11 cellular contexts compared by ENCODE assay signal in the genomic region with DNA sequence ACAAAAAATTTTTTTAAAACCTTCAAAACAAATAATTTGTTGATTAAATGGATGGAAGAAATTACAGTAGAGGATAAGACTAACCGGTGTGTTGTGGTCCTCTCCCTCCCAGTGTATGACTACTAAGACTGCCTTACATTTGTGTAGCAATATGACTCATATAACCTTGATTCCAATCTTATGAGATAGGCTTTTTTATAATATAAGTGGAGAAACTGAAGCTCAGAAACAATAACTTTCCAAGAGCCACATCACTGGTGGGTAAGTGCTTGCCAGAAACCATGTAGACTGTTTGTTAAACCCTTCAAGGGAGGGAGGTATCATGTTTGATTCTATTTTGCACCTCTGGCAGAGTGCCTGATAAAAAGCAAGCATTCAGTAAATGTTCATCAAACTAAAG. TPM values are rescaled to one million over a fixed set of nuclear protein-coding genes. Genes with fewer than 3 reads are reported as not detected.
DNase-seq lines count a peak whose midpoint lies in the region; ATAC-seq and TF ChIP-seq lines count a peak whose summit lies in the region.
"Had no signal": no experiment of that assay in that cellular context is flagged by ENCODE, and none has a peak within 500 bp of the region (broad histone marks: within the 10 kb centered on the region; RNA-seq: fewer than 3 reads in every experiment).

No MANE protein-coding gene starts in this region.

- H3K27me3 ChIP-seq in SK-N-SH (ENCODE audit: insufficient read depth), result no peaks in the 10 kb centered on the region
- H3K27me3 ChIP-seq: adrenal gland had no signal

- H3K4me3 ChIP-seq in HEK293 (ENCODE audit: low read depth, low read length), result no peak overlapping the region
- H3K4me3 ChIP-seq in SK-N-SH (ENCODE audit: low read depth in 2 of 2, low read length in 1 of 2), result no peak overlapping the region
- H3K4me3 ChIP-seq in fibroblast of pulmonary artery (replicated peaks; ENCODE audit: low read depth, low read length), result no peak overlapping the region
- H3K4me3 ChIP-seq: adrenal gland had no signal

- ATAC-seq in HG02938 (IDR thresholded peaks at IDR 0.05; ENCODE audit: unreplicated experiment), result no peak
- no peak for ATAC-seq in HG02763 (IDR thresholded peaks at IDR 0.05; ENCODE audit: unreplicated experiment)

- peak overlapping the region; percentile 12; the same call in 1 of the 2 replicates for H3K4me2 ChIP-seq in SK-N-SH

- H3K79me2 ChIP-seq in SK-N-SH (ENCODE audit: insufficient read depth), result no peaks in the 10 kb centered on the region

- H3K27ac ChIP-seq in HEK293 (ENCODE audit: extremely low read depth, low read depth, low read length) (no peak overlapping the region), SK-N-SH (ENCODE audit: low read depth in 2 of 2, low read length in 1 of 2) (peak overlapping the region; percentile 23 to 81; a peak in 3 of 4 replicates)
- H3K27ac ChIP-seq: adrenal gland had no signal

- peak overlapping the region; percentile 28; the same call in 1 of the 2 replicates for H3K9ac ChIP-seq in SK-N-SH

- no peaks in the 10 kb centered on the region for H4K20me1 ChIP-seq in SK-N-SH (ENCODE audit: insufficient read depth)

- POLR2A ChIA-PET in HEK293 (lab: Yijun Ruan, JAX) (no interaction called here), SK-N-SH (lab: Yijun Ruan, JAX) (no interaction called here)

- no peak overlapping the region for H2AFZ ChIP-seq in SK-N-SH (ENCODE audit: low read depth)

- H3K36me3 ChIP-seq in HEK293 (ENCODE audit: control insufficient read depth in 2 of 2, insufficient read depth in 1 of 2, low read length in 2 of 2) (peaks cover under 1 to 4% of the 10 kb centered on the region in 2 experiments; a peak in 2 of 3 replicates), SK-N-SH (replicated peaks in 1 of 2; ENCODE audit: control insufficient read depth in 1 of 2, insufficient read depth in 2 of 2, low read length in 1 of 2) (no peaks in the 10 kb centered on the region)
- H3K36me3 ChIP-seq: adrenal gland had no signal

- H3K4me1 ChIP-seq in HEK293 (ENCODE audit: control insufficient read depth, insufficient read depth, low read length) (no peaks in the 10 kb centered on the region), SK-N-SH (ENCODE audit: control insufficient read depth in 1 of 2, insufficient read depth in 2 of 2, low read depth in 1 of 2, low read length in 1 of 2) (peaks cover 0 to 12% of the 10 kb centered on the region in 2 experiments; a peak in 3 of 4 replicates)
- H3K4me1 ChIP-seq: adrenal gland had no signal

- TF ChIP-seq CTCF in HEK293 (tag by site-specific recombination; IDR thresholded peaks at IDR 0.05), result no peak
- no peak for TF ChIP-seq CTCF in SK-N-SH (IDR thresholded peaks at IDR 0.05)
- TF ChIP-seq CTCF in fibroblast of pulmonary artery (IDR thresholded peaks at IDR 0.05; ENCODE audit: low read length, missing control alignments), result no peak

- WGBS in SK-N-SH (ENCODE audit: low lambda C conversion rate), result 0% methylated on average over 1 of the region's 1 CpG

- DNase-seq in A172 (ENCODE audit: low spot score), result peak; percentile 84
- no peak for DNase-seq in SK-N-SH
- DNase-seq in fibroblast of pulmonary artery (ENCODE audit: low read depth), result peak; percentile 90
- no peak for DNase-seq in T1000 (lab: John Stamatoyannopoulos, UW)
- no peak for DNase-seq in DMS53 treated with DMSO at 0.1 percent for 48 hours (lab: John Stamatoyannopoulos, UW; ENCODE audit: unreplicated experiment)
- DNase-seq: activated CD4-positive, CD25-positive, alpha-beta regulatory T cell; CD4-positive, alpha-beta T cell had no signal

- H3K9me3 ChIP-seq in HEK293 (ENCODE audit: control insufficient read depth, insufficient read depth, low read depth, low read length), result no peaks in the 10 kb centered on the region
- H3K9me3 ChIP-seq in SK-N-SH, result no peaks in the 10 kb centered on the region
- H3K9me3 ChIP-seq: adrenal gland had no signal

- CTCF ChIA-PET in HEK293 (lab: Yijun Ruan, JAX) (interaction anchor here (0.6 kb wide), 1 partner anchor 416 kb away, joined by 3 read pairs; no protein-coding TSS in a partner anchor), SK-N-SH (lab: Yijun Ruan, JAX) (no interaction called here)

- no peaks in the 10 kb centered on the region for H3K9me2 ChIP-seq in SK-N-SH

- TF ChIP-seq RAD21 in SK-N-SH (IDR thresholded peaks at IDR 0.05; ENCODE audit: low read length), result no peak

- peak in 1 of 2 experiments; percentile 60; a peak in 1 of 4 replicates for TF ChIP-seq EP300 in SK-N-SH (IDR thresholded peaks at IDR 0.05; ENCODE audit: borderline replicate concordance in 1 of 2, low read depth in 1 of 2, low read length in 1 of 2)

- H3F3A ChIP-seq in SK-N-SH (replicated peaks; ENCODE audit: insufficient read depth), result peaks cover 20% of the 10 kb centered on the region

TF ChIP-seq in HEK293, 187 proteins besides CTCF, POLR2A, EP300 and RAD21 (continues in another document):
- TF ChIP-seq PRDM6 (tag by site-specific recombination; IDR thresholded peaks at IDR 0.05), result 0 out of 2 replicates have a peak, but pooled peaks have one; percentile 52
- peak; percentile 45 for TF ChIP-seq ZNF335 (tag by site-specific recombination; conservative IDR thresholded peaks at IDR 0.05)
- peak; percentile 33; the same call in 1 of the 2 replicates for TF ChIP-seq ZNF184 (tag by site-specific recombination; IDR thresholded peaks at IDR 0.05)
- no peak for TF ChIP-seq ATF2 (tag by site-specific recombination; IDR thresholded peaks at IDR 0.05; ENCODE audit: low read depth)
- TF ChIP-seq ZNF600 (tag by site-specific recombination; IDR thresholded peaks at IDR 0.05), result peak; percentile 13; the same call in 1 of the 2 replicates

TF ChIP-seq in SK-N-SH, 30 proteins besides CTCF, POLR2A, EP300 and RAD21 (continues in another document):
- TF ChIP-seq NFIC (IDR thresholded peaks at IDR 0.05; ENCODE audit: borderline replicate concordance) (peak; percentile 85), TEAD4 (IDR thresholded peaks at IDR 0.05; ENCODE audit: borderline replicate concordance, insufficient read depth) (peak; percentile 9; the same call in 1 of the 2 replicates), EZH2phosphoT487 (IDR thresholded peaks at IDR 0.05; ENCODE audit: borderline replicate concordance, low read depth) (no peak), GATA2 (CRISPR knock-in tag; IDR thresholded peaks at IDR 0.05) (no peak), MXI1 (IDR thresholded peaks at IDR 0.05; ENCODE audit: low read depth, low read length) (no peak), JUND (IDR thresholded peaks at IDR 0.05) (peak; percentile 90), FOSL2 (IDR thresholded peaks at IDR 0.05; ENCODE audit: borderline replicate concordance, low read depth) (peak; percentile 90), REST (IDR thresholded peaks at IDR 0.05; ENCODE audit: low read depth, low read length) (no peak), USF2 (IDR thresholded peaks at IDR 0.05; ENCODE audit: borderline replicate concordance, low read depth, low read length) (no peak), TCF12 (IDR thresholded peaks at IDR 0.05) (peak; percentile 70), MEF2A (IDR thresholded peaks at IDR 0.05; ENCODE audit: borderline replicate concordance, low read depth) (no peak), POLR2AphosphoS5 (IDR thresholded peaks at IDR 0.05; ENCODE audit: low read depth, low read length) (no peak), RXRA (IDR thresholded peaks at IDR 0.05; ENCODE audit: borderline replicate concordance, low read depth) (peak; percentile 36; the same call in 1 of the 2 replicates), MAX (IDR thresholded peaks at IDR 0.05; ENCODE audit: low read depth) (peak; percentile 33; the same call in 1 of the 2 replicates), SMC3 (IDR thresholded peaks at IDR 0.05; ENCODE audit: low read depth, low read length) (no peak)

RNA-seq across cellular contexts. Expression of gene NLN, which starts 47.5 kb away (rescaled TPM):
- 48.9 and 54.7 TPM in 2 replicates for total RNA-seq in A172 (2014; rRNA removed; shearing (Covaris generic))
- 17.1 and 20.0 TPM in 2 replicates for polyA plus RNA-seq in SK-N-SH (2012; rRNA removed)
- 21.2 and 24.0 TPM in 2 replicates for polyA plus RNA-seq in SK-N-SH (2012; cell fraction: cytosol; rRNA removed)
- 6.1 and 11.5 TPM in 2 replicates for polyA plus RNA-seq in SK-N-SH (2012; cell fraction: nucleus; rRNA removed)

RNA-seq across cellular contexts. Expression of gene SGTB, which starts 47.6 kb away (rescaled TPM):
- total RNA-seq in A172 (2014; rRNA removed; shearing (Covaris generic)), result 17.7 and 20.2 TPM in 2 replicates
- 3.5 and 4.9 TPM in 2 replicates for polyA plus RNA-seq in SK-N-SH (2012; rRNA removed)
- 6.1 and 7.6 TPM in 2 replicates for polyA plus RNA-seq in SK-N-SH (2012; cell fraction: cytosol; rRNA removed)
- polyA plus RNA-seq in SK-N-SH (2012; cell fraction: nucleus; rRNA removed), result 2.4 and 3.8 TPM in 2 replicates

Comparison
In these comparisons a context has a peak if more than half of its experiments do, and no peak if none do; other contexts are left out.
1. DNase-seq: peak in A172 (single experiment) and fibroblast of pulmonary artery (single experiment); none in SK-N-SH (single experiment), T1000 (single experiment) and DMS53 treated with DMSO at 0.1 percent for 48 hours (single experiment).